In genomic region chr16:53631236-53631635, GRCh38 we compare ENCODE assay signal across 21 cellular contexts.
"Had no signal": no experiment of that assay in that cellular context is flagged by ENCODE, and none has a peak within 500 bp of the region (broad histone marks: within the 10 kb centered on the region; RNA-seq: fewer than 3 reads in every experiment).

No MANE protein-coding gene starts in this region.

- H3K27me3 ChIP-seq: esophagus muscularis mucosa, foreskin keratinocyte, gastroesophageal sphincter, heart left ventricle, hepatocyte, neural progenitor cell, right lobe of liver, suprapubic skin, transverse colon, vagina had no signal

- H2AFZ ChIP-seq: hepatocyte, neural progenitor cell, parathyroid adenoma had no signal

- DNase-seq: effector CD8-positive, alpha-beta T cell; foreskin keratinocyte; heart left ventricle; kidney; natural killer cell; right lobe of liver; small intestine; stimulated activated CD4-positive, alpha-beta T cell treated with anti-CD3 and anti-CD28 coated beads, Interleukin-15, amount 100 ng/mL, for 24 hours; stimulated activated CD4-positive, alpha-beta T cell treated with anti-CD3 and anti-CD28 coated beads, Interleukin-2, amount 100 ng/mL, for 48 hours; stimulated activated naive B cell treated with anti-CD40 and anti-IgM and Interleukin-4, amounts not matched to agents 10 μg/mL and 1 μg/mL and 100 μg/mL, for 72 hours; stimulated activated naive CD8-positive, alpha-beta T cell treated with anti-CD3 and anti-CD28 coated beads, Interleukin-15, amount 100 ng/mL, for 72 hours; transverse colon had no signal

- H3K79me2 ChIP-seq: hepatocyte, parathyroid adenoma had no signal

- ATAC-seq: foreskin keratinocyte; gastroesophageal sphincter; heart left ventricle; left lobe of liver; natural killer cell; right lobe of liver; stimulated activated naive B cell treated with anti-CD40 and anti-IgM and Interleukin-4, amounts not matched to agents 10 μg/mL and 1 μg/mL and 100 μg/mL, for 72 hours; stimulated activated naive CD8-positive, alpha-beta T cell treated with anti-CD3 and anti-CD28 coated beads, Interleukin-15, amount 100 ng/mL, for 72 hours had no signal

- H3K9me3 ChIP-seq: esophagus muscularis mucosa, gastroesophageal sphincter, heart left ventricle, right lobe of liver, suprapubic skin, transverse colon, vagina had no signal

- H3K27ac ChIP-seq: esophagus muscularis mucosa, foreskin keratinocyte, gastroesophageal sphincter, heart left ventricle, hepatocyte, neural progenitor cell, parathyroid adenoma, right lobe of liver, suprapubic skin, transverse colon, vagina had no signal

- H3K9ac ChIP-seq: neural progenitor cell, parathyroid adenoma had no signal

- H3K4me3 ChIP-seq: esophagus muscularis mucosa, gastroesophageal sphincter, heart left ventricle, hepatocyte, lung, neural progenitor cell, right lobe of liver, suprapubic skin, transverse colon, vagina had no signal

- H3K4me2 ChIP-seq: hepatocyte, neural progenitor cell had no signal

- H3K4me1 ChIP-seq: foreskin keratinocyte, heart left ventricle, parathyroid adenoma, right lobe of liver, suprapubic skin, vagina had no signal

- H3K36me3 ChIP-seq: neural progenitor cell, transverse colon, vagina had no signal
